19 cellular contexts compared by ENCODE assay signal in genomic region chr4:151052785-151053184, GRCh38. TPM values are rescaled to one million over a fixed set of nuclear protein-coding genes. Genes with fewer than 3 reads are reported as not detected.
A peak's percentile ranks its signal among the peaks of the same experiment; 100 is the strongest.
DNase-seq lines count a peak whose midpoint lies in the region; ATAC-seq, FAIRE-seq and TF ChIP-seq lines count a peak whose summit lies in the region.
"Had no signal": no experiment of that assay in that cellular context is flagged by ENCODE, and none has a peak within 500 bp of the region (broad histone marks: within the 10 kb centered on the region; RNA-seq: fewer than 3 reads in every experiment).

No MANE protein-coding gene starts in this region.

- H3K27me3 ChIP-seq in GM12878 (replicated peaks in 1 of 2; ENCODE audit: control insufficient read depth in 2 of 2, insufficient read depth in 2 of 2, low read length in 1 of 2): no peaks in the 10 kb centered on the region
- H3K27me3 ChIP-seq: MG63 had no signal

- H3K4me1 ChIP-seq in GM12878 (ENCODE audit: control insufficient read depth, insufficient read depth, low read length): peaks cover 14% of the 10 kb centered on the region

- no peaks in the 10 kb centered on the region for H3K4me1 Mint-ChIP-seq in activated T-cell treated with anti-CD3 and anti-CD28 coated beads, Interleukin-2, amount 50 U/mL, for 72 hours (ENCODE audit: low read depth)

- 78% methylated on average over 3 of the region's 3 CpGs for WGBS in GM12878 (ENCODE audit: insufficient coverage, insufficient replicate concordance, low lambda C conversion rate, missing lambda C conversion rate)

- no peak overlapping the region for H3K27ac Mint-ChIP-seq in activated T-cell treated with anti-CD3 and anti-CD28 coated beads, Interleukin-2, amount 50 U/mL, for 72 hours
- H3K27ac Mint-ChIP-seq: HFFc6 had no signal

- H3K27me3 Mint-ChIP-seq in activated T-cell treated with anti-CD3 and anti-CD28 coated beads, Interleukin-2, amount 50 U/mL, for 72 hours (ENCODE audit: low read depth): no peaks in the 10 kb centered on the region

- peak overlapping the region; percentile 38 for H3K27ac ChIP-seq in GM12878 (ENCODE audit: control insufficient read depth, insufficient read depth)
- H3K27ac ChIP-seq: KMS-11 had no signal

- BruUV-seq in GM12878 (replicated peaks; lab: Mats Ljungman, UMichigan): no TSS peak

- intact Hi-C loops in GM12878 (cut with micrococcal nuclease; ENCODE audit: unreplicated experiment): loop anchor here (5.0 kb wide), 1 partner anchor 45 kb away; the partner anchor contains the start of gene RPS3A

- no peaks in the 10 kb centered on the region for H3K36me3 Mint-ChIP-seq in activated T-cell treated with anti-CD3 and anti-CD28 coated beads, Interleukin-2, amount 50 U/mL, for 72 hours (ENCODE audit: insufficient read depth in 2 of 2)

- TF ChIP-seq RAD21 in GM12878 (IDR thresholded peaks at IDR 0.05; ENCODE audit: insufficient read depth, low read depth, low read length): no peak

- RAD21 ChIA-PET in GM12878 (lab: Charles Lee; ENCODE audit: unreplicated experiment): interaction anchor here (0.9 to 2.0 kb wide), 10 partner anchors 8 to 90 kb away, joined by 3 to 13 read pairs (median 6); partner anchors contain the start of genes LRBA and RPS3A

- CTCF ChIA-PET in GM12878 (lab: Yijun Ruan, JAX): interaction anchor here (0.8 to 1.6 kb wide), 6 partner anchors 21 to 780 kb away, joined by 3 to 5 read pairs (median 3); no protein-coding TSS in a partner anchor

- H3K79me2 ChIP-seq in GM12878 (ENCODE audit: control insufficient read depth, insufficient read depth, low read length): no peaks in the 10 kb centered on the region

- no peak overlapping the region for H3K4me3 ChIP-seq in GM12878
- H3K4me3 ChIP-seq: MG63 had no signal

- no peaks in the 10 kb centered on the region for H3K36me3 ChIP-seq in GM12878 (ENCODE audit: control insufficient read depth in 2 of 2, insufficient read depth in 2 of 2, low read length in 1 of 2)
- H3K36me3 ChIP-seq: MG63 had no signal

- no peaks in the 10 kb centered on the region for H3K9me3 ChIP-seq in GM12878 (replicated peaks; ENCODE audit: control insufficient read depth, insufficient read depth, low read length)
- H3K9me3 ChIP-seq: MG63 had no signal

- in situ Hi-C loops in GM12878 (cut with MboI): no loop called here

- DNase-seq in GM12891 (ENCODE audit: insufficient read length, low spot score) (no peak), GM12878 (ENCODE audit: low read depth, low spot score) (no peak), GM19239 (ENCODE audit: insufficient read length, low spot score) (no peak), COLO829 (ENCODE audit: low spot score) (no peak)
- no peak for DNase-seq in activated T-cell treated with anti-CD3 and anti-CD28 coated beads, Interleukin-2, amount 50 U/mL, for 72 hours
- DNase-seq: AML-193, DMS79 treated with DMSO at 0.1 percent for 48 hours, HFFc6, MG63, NCI-H1105, NCI-H187 treated with DMSO at 0.1 percent for 48 hours, NCI-H2171, NCI-H774, T-helper 1 cell had no signal

- TF ChIP-seq POLR2A in GM12891 (IDR thresholded peaks at IDR 0.05; ENCODE audit: low read depth, low read length) (no peak), GM12878 (IDR thresholded peaks at IDR 0.05; ENCODE audit: low read depth, low read length) (no peak)

- no peak overlapping the region for H3K4me3 Mint-ChIP-seq in activated T-cell treated with anti-CD3 and anti-CD28 coated beads, Interleukin-2, amount 50 U/mL, for 72 hours
- H3K4me3 Mint-ChIP-seq: HFFc6 had no signal

- SMC1A ChIA-PET in GM12878 (lab: Charles Lee; ENCODE audit: uncharacterized antibody, unreplicated experiment): interaction anchor here (0.7 to 3.9 kb wide), 11 partner anchors 11 to 1590 kb away, joined by 3 to 22 read pairs (median 5); partner anchors contain the start of gene RPS3A

- H2AFZ ChIP-seq in GM12878 (ENCODE audit: control insufficient read depth, low read depth, low read length): no peak overlapping the region

- no peak for TF ChIP-seq EP300 in GM12878 (IDR thresholded peaks at IDR 0.05; ENCODE audit: borderline replicate concordance in 1 of 2, control insufficient read depth in 1 of 2, low read depth in 2 of 2, low read length in 2 of 2)

- POLR2A ChIA-PET in GM12878 (lab: Charles Lee): interaction anchor here (0.5 to 1.6 kb wide), 7 partner anchors 8 to 68 kb away, joined by 3 to 7 read pairs (median 5); partner anchors contain the start of gene LRBA

- H3K9me3 Mint-ChIP-seq in activated T-cell treated with anti-CD3 and anti-CD28 coated beads, Interleukin-2, amount 50 U/mL, for 72 hours: no peaks in the 10 kb centered on the region
- H3K9me3 Mint-ChIP-seq: HFFc6 had no signal

- no peak overlapping the region for H3K9ac ChIP-seq in GM12878 (ENCODE audit: control insufficient read depth, insufficient read depth, low read length)
- H3K9ac ChIP-seq: KMS-11 had no signal

- H4K20me1 ChIP-seq in GM12878 (ENCODE audit: control insufficient read depth, insufficient read depth): no peaks in the 10 kb centered on the region

- ATAC-seq in GM21360 (IDR thresholded peaks at IDR 0.05; ENCODE audit: unreplicated experiment): peak; percentile 3
- ATAC-seq in HG02885 (IDR thresholded peaks at IDR 0.05; ENCODE audit: poor library complexity, unreplicated experiment): peak; percentile 7
- peak; percentile 7 for ATAC-seq in GM12878
- no peak for ATAC-seq in activated T-cell treated with anti-CD3 and anti-CD28 coated beads, Interleukin-2, amount 50 U/mL, for 72 hours (replicated peaks in 1 of 2)
- ATAC-seq in esophagus mucosa: no peak
- ATAC-seq: HepG2 had no signal

- no peak for TF ChIP-seq CTCF in GM12878 (IDR thresholded peaks at IDR 0.05 in 2 of 3, conservative IDR thresholded peaks at IDR 0.05 in 1 of 3; ENCODE audit: control insufficient read depth in 2 of 3, extremely low read depth in 1 of 3, insufficient read depth in 1 of 3, low read depth in 3 of 3, low read length in 3 of 3)

- FAIRE-seq in GM12891 (lab: Jason Lieb, UNC) (peak; percentile 75), GM12878 (lab: Jason Lieb, UNC) (no peak), GM19239 (lab: Jason Lieb, UNC) (no peak)
- FAIRE-seq: HepG2 had no signal

- H3K4me2 ChIP-seq in GM12878 (ENCODE audit: control insufficient read depth, insufficient read depth): 0 out of 2 replicates have a peak overlapping the region, but pooled peaks have one; percentile 2
- H3K4me2 ChIP-seq: KMS-11 had no signal

TF ChIP-seq in GM12891, 5 proteins besides CTCF, POLR2A, EP300 and RAD21:
- TF ChIP-seq POLR2AphosphoS5 (IDR thresholded peaks at IDR 0.05; ENCODE audit: low read depth, low read length): no peak
- TF ChIP-seq SPI1 (IDR thresholded peaks at IDR 0.05; ENCODE audit: low read depth, low read length): no peak
- TF ChIP-seq PAX5 (IDR thresholded peaks at IDR 0.05; ENCODE audit: insufficient read depth, low read length, severe bottlenecking): no peak
- TF ChIP-seq TAF1 (IDR thresholded peaks at IDR 0.05; ENCODE audit: low read depth, low read length): no peak

TF ChIP-seq in GM12878, 131 proteins besides CTCF, POLR2A, EP300 and RAD21 (continues in another document):
- TF ChIP-seq CBFB (IDR thresholded peaks at IDR 0.05; ENCODE audit: low read depth): no peak

RNA-seq across cellular contexts. Expression of gene LRBA, which starts 37.7 kb away (rescaled TPM):
- polyA plus RNA-seq in GM12891 (2012; ENCODE audit: low read depth, missing spikeins): 41.6 TPM
- total RNA-seq in GM12878 (2013; cell fraction: nucleolus; rRNA removed): 574 and 578 TPM in 2 replicates
- total RNA-seq in GM12878 (2014; rRNA removed): 75.5 and 89.8 TPM in 2 replicates
- 93.4 and 101 TPM in 2 replicates for total RNA-seq in GM12878 (2014; rRNA removed; fragmentation: Illumina TruSeq; extraction: Trizol)
- total RNA-seq in GM12878 (2021): 70.6 and 72.7 TPM in 2 replicates
- polyA plus RNA-seq in GM12878 (2011; ENCODE audit: low read depth): 40.5 TPM
- 74.6 and 82.6 TPM in 2 replicates for polyA plus RNA-seq in GM12878 (2011; rRNA removed)
- polyA plus RNA-seq in GM12878 (2011; cell fraction: cytosol; rRNA removed): 71.9 and 79.6 TPM in 2 replicates
- 58.5 and 60.2 TPM in 2 replicates for polyA plus RNA-seq in GM12878 (2011; cell fraction: nucleus; rRNA removed)
- 39.6 and 45.7 TPM in 2 replicates for polyA plus RNA-seq in GM12878 (2012)
- 74.4 and 98.9 TPM in 2 replicates for polyA plus RNA-seq in GM12878 (2014; fragmentation: Illumina TruSeq; extraction: Trizol)
- polyA plus RNA-seq in GM12878 (2014; fragmentation: Nextera tagmentation; extraction: Ambion mirVana): 10 to 100 TPM; 20.3 to 22.0 TPM
- polyA plus RNA-seq in GM12878 (2014; rRNA removed): 37.1 and 39.4 TPM in 2 replicates
- polyA plus RNA-seq in GM12878 (2016; fragmentation: Nextera tagmentation; extraction: Ambion mirVana): 10 to 100 TPM; 24.8 to 29.4 TPM
- 433 TPM in 2 replicates for polyA minus RNA-seq in GM12878 (2011; rRNA and poly(A)+ RNA removed)
- 91.3 and 96.2 TPM in 2 replicates for polyA minus RNA-seq in GM12878 (2011; cell fraction: cytosol; rRNA and poly(A)+ RNA removed)
- polyA minus RNA-seq in GM12878 (2011; cell fraction: nucleus; rRNA and poly(A)+ RNA removed): 384 and 542 TPM in 2 replicates
- 10 to 100 TPM; 46.3 to 56.6 TPM for total RNA-seq in activated T-cell treated with anti-CD3 and anti-CD28 coated beads, Interleukin-2, amount 50 U/mL, for 72 hours
- 41.1 TPM for total RNA-seq in esophagus mucosa

RNA-seq across cellular contexts. Expression of gene RPS3A, which starts 46.6 kb away (rescaled TPM):
- 4,824 TPM for polyA plus RNA-seq in GM12891 (2012; ENCODE audit: low read depth, missing spikeins)
- 524 and 558 TPM in 2 replicates for total RNA-seq in GM12878 (2013; cell fraction: nucleolus; rRNA removed)
- total RNA-seq in GM12878 (2014; rRNA removed) (2,490 and 2,970 TPM in 2 replicates), GM12878 (2014; rRNA removed; fragmentation: Illumina TruSeq; extraction: Trizol) (4,035 and 4,105 TPM in 2 replicates), GM12878 (2021) (2,962 and 3,106 TPM in 2 replicates), esophagus mucosa (1,878 TPM)
- polyA plus RNA-seq in GM12878 (2011; ENCODE audit: low read depth): 3,094 TPM
- polyA plus RNA-seq in GM12878 (2011; rRNA removed) (5,827 and 8,647 TPM in 2 replicates), GM12878 (2014; fragmentation: Illumina TruSeq; extraction: Trizol) (3,671 and 4,649 TPM in 2 replicates), GM12878 (2014; fragmentation: Nextera tagmentation; extraction: Ambion mirVana) (1,000 to 10,000 TPM; 5,081 to 5,756 TPM), GM12878 (2014; rRNA removed) (2,593 and 3,382 TPM in 2 replicates), GM12878 (2016; fragmentation: Nextera tagmentation; extraction: Ambion mirVana) (1,000 to 10,000 TPM; 1,754 to 1,978 TPM)
- 2,333 and 2,782 TPM in 2 replicates for polyA plus RNA-seq in GM12878 (2011; cell fraction: cytosol; rRNA removed)
- 1,077 and 1,354 TPM in 2 replicates for polyA plus RNA-seq in GM12878 (2011; cell fraction: nucleus; rRNA removed)
- polyA plus RNA-seq in GM12878 (2012): 3,101 and 5,084 TPM in 2 replicates
- 811 and 1,197 TPM in 2 replicates for polyA minus RNA-seq in GM12878 (2011; rRNA and poly(A)+ RNA removed)
- polyA minus RNA-seq in GM12878 (2011; cell fraction: cytosol; rRNA and poly(A)+ RNA removed): 428 and 462 TPM in 2 replicates
- polyA minus RNA-seq in GM12878 (2011; cell fraction: nucleus; rRNA and poly(A)+ RNA removed): 147 and 155 TPM in 2 replicates
- 1,000 to 10,000 TPM; 2,606 to 2,707 TPM for total RNA-seq in activated T-cell treated with anti-CD3 and anti-CD28 coated beads, Interleukin-2, amount 50 U/mL, for 72 hours

Comparison
In these comparisons a context has a peak if more than half of its experiments do, and no peak if none do; other contexts are left out.
1. ATAC-seq: peak in GM21360 (single experiment), HG02885 (single experiment) and GM12878 (single experiment); none in activated T-cell treated with anti-CD3 and anti-CD28 coated beads, Interleukin-2, amount 50 U/mL, for 72 hours (0 of 2) and esophagus mucosa (single experiment).